1 cellular context compared by ENCODE assay signal in genomic region chr2:216575465-216575864, GRCh38.
A peak's percentile ranks its signal among the peaks of the same experiment; 100 is the strongest.
TF ChIP-seq lines count a peak whose summit lies in the region.

No MANE protein-coding gene starts in this region.

TF ChIP-seq in K562, 482 proteins besides CTCF, POLR2A, EP300 and RAD21 (continued from another document):
- peak; percentile 31; the same call in 1 of the 2 replicates for TF ChIP-seq ATF3 (IDR thresholded peaks at IDR 0.05)
- no peak for TF ChIP-seq ATF3 (CRISPR knock-in tag; conservative IDR thresholded peaks at IDR 0.05)
- 0 out of 4 replicates have a peak, but pooled peaks of 1 of the 2 experiments have one; percentile 0 for TF ChIP-seq ZNF639 (CRISPR knock-in tag; conservative IDR thresholded peaks at IDR 0.05 in 1 of 2, IDR thresholded peaks at IDR 0.05 in 1 of 2)
- TF ChIP-seq MAFG (tag; conservative IDR thresholded peaks at IDR 0.05): peak; percentile 35; the same call in 1 of the 2 replicates
- no peak for TF ChIP-seq ZNF384 (IDR thresholded peaks at IDR 0.05; ENCODE audit: low read depth, low read length)
